In the genomic region with DNA sequence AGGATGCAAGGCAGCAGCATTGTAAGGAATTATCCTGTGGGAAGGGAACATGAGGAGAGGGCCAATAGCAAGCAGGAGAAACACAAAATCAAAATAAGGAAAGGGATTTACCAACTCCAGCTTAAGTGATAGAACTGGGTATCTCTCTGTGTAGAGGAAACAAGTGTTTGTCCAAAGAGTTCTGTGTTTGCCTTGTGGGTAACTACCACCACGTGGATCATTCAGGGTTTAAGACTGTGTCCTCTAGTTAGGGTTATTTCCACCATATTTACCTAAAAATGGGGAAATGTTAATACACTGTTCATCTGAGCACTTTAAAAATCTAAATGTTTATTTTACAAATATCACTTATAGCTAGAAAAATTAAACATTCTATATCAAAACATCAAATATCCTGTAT, we compare ENCODE assay signal across 8 cellular contexts.
"Had no signal": no experiment of that assay in that cellular context is flagged by ENCODE, and none has a peak within 500 bp of the region (broad histone marks: within the 10 kb centered on the region; RNA-seq: fewer than 3 reads in every experiment).

No MANE protein-coding gene starts in this region.

- H3K4me3 ChIP-seq: GM12878 had no signal

- DNase-seq: GDM1, GF-D8 had no signal

- FAIRE-seq: G401.6, GM12878, GM12891, GM12892, GM18507, GM19239 had no signal
